ENCODE assay signal across 18 cellular contexts in the genomic region with DNA sequence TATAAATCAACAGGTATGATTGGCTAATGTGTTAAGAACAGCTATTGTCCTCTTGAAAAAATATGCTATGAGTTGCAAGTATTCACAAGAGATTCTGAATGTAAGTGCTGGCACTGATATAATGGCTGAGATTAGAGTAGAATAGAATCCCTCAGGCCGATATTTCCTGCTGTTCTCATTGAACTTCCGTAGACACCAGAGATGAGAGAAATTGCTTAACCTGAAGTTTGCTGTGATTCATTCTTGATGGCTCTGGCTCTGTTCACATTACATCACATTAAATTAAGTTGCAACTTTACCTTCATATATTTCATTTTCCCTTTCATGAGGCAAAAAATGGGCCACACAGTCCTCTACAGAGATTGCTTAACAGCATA.
DNase-seq lines count a peak whose midpoint lies in the region; ATAC-seq, FAIRE-seq and TF ChIP-seq lines count a peak whose summit lies in the region.
"Had no signal": no experiment of that assay in that cellular context is flagged by ENCODE, and none has a peak within 500 bp of the region (broad histone marks: within the 10 kb centered on the region; RNA-seq: fewer than 3 reads in every experiment).

No MANE protein-coding gene starts in this region.

- H3K79me2 ChIP-seq in mesendoderm (ENCODE audit: control insufficient read depth, insufficient read depth, low read length) = no peaks in the 10 kb centered on the region

- no peak overlapping the region for H4K5ac ChIP-seq in mesendoderm (ENCODE audit: low read length)

- no peak overlapping the region for H3K4me3 ChIP-seq in A673 (ENCODE audit: low read depth, low read length, poor library complexity, severe bottlenecking)
- H3K4me3 ChIP-seq in dorsolateral prefrontal cortex = peak overlapping the region; percentile 5 to 73 (median 50)
- no peak overlapping the region for H3K4me3 ChIP-seq in mesendoderm (ENCODE audit: low read length)
- H3K4me3 ChIP-seq in aorta (ENCODE audit: low read length in 2 of 2) = no peak overlapping the region
- H3K4me3 ChIP-seq: SJCRH30 had no signal

- FAIRE-seq in urothelium cell line (lab: Jason Lieb, UNC) = no peak
- FAIRE-seq: G401.6, GM12891 had no signal

- no peak overlapping the region for H3K4ac ChIP-seq in mesendoderm (ENCODE audit: low read depth, low read length)

- BruUV-seq in A673 (replicated peaks; lab: Mats Ljungman, UMichigan) = no TSS peak

- H3K9me3 ChIP-seq in A673 (ENCODE audit: low read depth, low read length, poor library complexity, severe bottlenecking) (no peaks in the 10 kb centered on the region), aorta (ENCODE audit: control insufficient read depth, low read length) (no peaks in the 10 kb centered on the region)
- H3K9me3 ChIP-seq: SJCRH30 had no signal

- peak overlapping the region; percentile 9 for H3K27ac ChIP-seq in A673 (ENCODE audit: low read depth, low read length, poor library complexity, severe bottlenecking)
- H3K27ac ChIP-seq in dorsolateral prefrontal cortex = peak overlapping the region in 55 of 59 donors; percentile 23 to 92 (median 79)
- no peak overlapping the region for H3K27ac ChIP-seq in mesendoderm (ENCODE audit: low read depth, low read length)
- no peak overlapping the region for H3K27ac ChIP-seq in aorta (ENCODE audit: low read depth in 1 of 2, low read length in 2 of 2)
- H3K27ac ChIP-seq: SJCRH30 had no signal

- H2BK5ac ChIP-seq in mesendoderm (ENCODE audit: low read length) = no peak overlapping the region

- WGBS in mesendoderm (ENCODE audit: extremely low coverage, insufficient coverage, low lambda C conversion rate) = no CpG with 5 or more reads among the region's 2 CpGs
- WGBS in aorta, 2 donors = 65 to 66% methylated on average over 2 of the region's 2 CpGs

- H3K18ac ChIP-seq in mesendoderm (ENCODE audit: low read length) = no peak overlapping the region

- no peaks in the 10 kb centered on the region for H3K79me1 ChIP-seq in mesendoderm (ENCODE audit: low read length)

- TF ChIP-seq CTCF in A673 (conservative IDR thresholded peaks at IDR 0.05; ENCODE audit: low read depth, low read length) = no peak
- TF ChIP-seq CTCF in dorsolateral prefrontal cortex (IDR thresholded peaks at IDR 0.05 in 54 of 56, conservative IDR thresholded peaks at IDR 0.05 in 2 of 56; ENCODE audit: low read depth in 1 of 56, partially characterized antibody in 56 of 56) = no peak

- no peak overlapping the region for H4K8ac ChIP-seq in mesendoderm (ENCODE audit: low read depth, low read length)

- H3K9ac ChIP-seq in mesendoderm (ENCODE audit: low read length) = no peak overlapping the region

- POLR2A ChIA-PET in A673 (lab: Charles Lee; ENCODE audit: low non-redundant PET) = no interaction called here

- ATAC-seq in aorta (ENCODE audit: low FRiP score) = no peak

- peaks cover 36% of the 10 kb centered on the region for H3K4me1 ChIP-seq in A673 (ENCODE audit: insufficient read depth, low read length, poor library complexity, severe bottlenecking)
- H3K4me1 ChIP-seq in mesendoderm (ENCODE audit: control insufficient read depth, low read depth, low read length) = peaks cover 4% of the 10 kb centered on the region
- no peaks in the 10 kb centered on the region for H3K4me1 ChIP-seq in aorta (ENCODE audit: control insufficient read depth in 1 of 2, insufficient read depth in 2 of 2, low read length in 2 of 2)

- intact Hi-C loops in A673 (cut with micrococcal nuclease; ENCODE audit: unreplicated experiment) (no loop called here), dorsolateral prefrontal cortex (cut with DNase I) (loop anchor here in 1 of 2 donors (5.0 kb wide), 1 partner anchor 37 kb away; no protein-coding TSS in a partner anchor), aorta (cut with DNase I) (no loop called here)

- no peak overlapping the region for H2AK5ac ChIP-seq in mesendoderm (ENCODE audit: low read length)

- no peaks in the 10 kb centered on the region for H3K27me3 ChIP-seq in A673 (replicated peaks; ENCODE audit: insufficient read depth, low read depth, low read length, poor library complexity)
- H3K27me3 ChIP-seq in dorsolateral prefrontal cortex = peaks cover 0 to 3% (median 0%) of the 10 kb centered on the region in 45 donors
- no peaks in the 10 kb centered on the region for H3K27me3 ChIP-seq in mesendoderm (ENCODE audit: insufficient read depth, low read length, poor library complexity)
- H3K27me3 ChIP-seq in aorta (ENCODE audit: control insufficient read depth in 1 of 2, insufficient read depth in 2 of 2, low read length in 1 of 2) = peaks cover 0 to under 1% of the 10 kb centered on the region in 2 donors
- H3K27me3 ChIP-seq: SJCRH30 had no signal

- DNase-seq in A673 (ENCODE audit: low spot score) (peak; percentile 71), NCI-H460 (ENCODE audit: extremely low read depth, low read depth) (peak; percentile 28), dorsolateral prefrontal cortex (no peak), mesendoderm (peak; percentile 31), urothelium cell line (ENCODE audit: low spot score) (no peak), aorta (no peak), CD1c-positive myeloid dendritic cell (ENCODE audit: extremely low spot score) (no peak)
- DNase-seq in activated naive CD4-positive, alpha-beta T cell treated with Interleukin-2 at 50 U/mL for 16 hours = no peak
- DNase-seq: ACHN; CD4-positive, alpha-beta memory T cell; DMS79 treated with DMSO at 0.1 percent for 48 hours; GOT3; KBM-7; NCI-H1092; NCI-H510A; SJCRH30 had no signal

- no peak overlapping the region for H3K56ac ChIP-seq in mesendoderm (ENCODE audit: low read length)

- no peak overlapping the region for H2BK15ac ChIP-seq in mesendoderm (replicated peaks; ENCODE audit: low read depth)

- H3K36me3 ChIP-seq in A673 (ENCODE audit: insufficient read depth, low read length, poor library complexity, severe bottlenecking) = no peaks in the 10 kb centered on the region
- no peaks in the 10 kb centered on the region for H3K36me3 ChIP-seq in mesendoderm (ENCODE audit: control insufficient read depth, insufficient read depth, low read length)
- H3K36me3 ChIP-seq in aorta (ENCODE audit: control insufficient read depth in 1 of 2, insufficient read depth in 2 of 2, low read length in 1 of 2) = no peaks in the 10 kb centered on the region
- H3K36me3 ChIP-seq: SJCRH30 had no signal

- no peak overlapping the region for H3K4me2 ChIP-seq in mesendoderm (ENCODE audit: low read length)

- CTCF ChIA-PET in A673 (lab: Charles Lee) = no interaction called here

- no peak overlapping the region for H3K23ac ChIP-seq in mesendoderm (ENCODE audit: low read length)

- no peak overlapping the region for H2BK120ac ChIP-seq in mesendoderm (ENCODE audit: low read depth, low read length)

Comparison
In these comparisons a context has a peak if more than half of its experiments do, and no peak if none do; other contexts are left out.
1. DNase-seq: peak in A673 (single experiment), NCI-H460 (single experiment) and mesendoderm (single experiment); none in dorsolateral prefrontal cortex (0 of 10), urothelium cell line (single experiment), aorta (0 of 2), activated naive CD4-positive, alpha-beta T cell treated with Interleukin-2 at 50 U/mL for 16 hours (single experiment) and CD1c-positive myeloid dendritic cell (single experiment).
2. H3K27ac ChIP-seq: peak in A673 (single experiment) and dorsolateral prefrontal cortex (55 of 59); none in mesendoderm (single experiment) and aorta (0 of 2).
3. H3K4me3 ChIP-seq: peak in dorsolateral prefrontal cortex (59 of 59); none in A673 (single experiment), mesendoderm (single experiment) and aorta (0 of 2).